2 cellular contexts compared by ENCODE assay signal in genomic region chr17:82019208-82019727, GRCh38.
TF ChIP-seq lines count a peak whose summit lies in the region.

No MANE protein-coding gene starts in this region.

TF ChIP-seq in HEK293, 187 proteins besides CTCF, POLR2A, EP300 and RAD21:
- TF ChIP-seq ZIC2 (tag by site-specific recombination; IDR thresholded peaks at IDR 0.05) = no peak
- TF ChIP-seq ZNF837 (tag by site-specific recombination; IDR thresholded peaks at IDR 0.05) = no peak
- no peak for TF ChIP-seq OSR2 (tag by site-specific recombination; IDR thresholded peaks at IDR 0.05)
- TF ChIP-seq ZNF341 (tag by site-specific recombination; IDR thresholded peaks at IDR 0.05; ENCODE audit: low read depth) = no peak
- TF ChIP-seq ZNF843 (tag by site-specific recombination; IDR thresholded peaks at IDR 0.05) = no peak
- peak; percentile 58; the same call in 1 of the 2 replicates for TF ChIP-seq IKZF3 (tag by site-specific recombination; IDR thresholded peaks at IDR 0.05)

TF ChIP-seq in GM12878, 131 proteins besides CTCF, POLR2A, EP300 and RAD21:
- TF ChIP-seq MTA2 (IDR thresholded peaks at IDR 0.05; ENCODE audit: low read depth) (no peak), ZZZ3 (IDR thresholded peaks at IDR 0.05; ENCODE audit: control insufficient read depth, insufficient read length, low read depth) (no peak), CREB1 (IDR thresholded peaks at IDR 0.05; ENCODE audit: low read depth) (no peak), GABPA (IDR thresholded peaks at IDR 0.05; ENCODE audit: low read depth) (no peak), PAX5 (IDR thresholded peaks at IDR 0.05; ENCODE audit: borderline replicate concordance, low read depth, low read length) (no peak), TCF7 (IDR thresholded peaks at IDR 0.05; ENCODE audit: borderline replicate concordance) (no peak), TCF3 (IDR thresholded peaks at IDR 0.05; ENCODE audit: borderline replicate concordance, insufficient read depth, low read depth, low read length) (no peak), SMARCA5 (IDR thresholded peaks at IDR 0.05) (no peak), ZNF24 (IDR thresholded peaks at IDR 0.05) (no peak), SREBF1 (IDR thresholded peaks at IDR 0.05; ENCODE audit: low read length) (no peak), ZBTB33 (IDR thresholded peaks at IDR 0.05) (no peak), CBFB (IDR thresholded peaks at IDR 0.05; ENCODE audit: low read depth) (no peak), MEF2A (IDR thresholded peaks at IDR 0.05; ENCODE audit: insufficient read depth, low read depth, low read length) (no peak), SMAD1 (IDR thresholded peaks at IDR 0.05; ENCODE audit: low read depth, partially characterized antibody) (no peak), CREM (IDR thresholded peaks at IDR 0.05; ENCODE audit: low read depth) (no peak), MLLT1 (IDR thresholded peaks at IDR 0.05) (no peak)
TF ChIP-seq in GM12878: peak in this region for 0.
